ENCODE assay signal across 32 cellular contexts in the genomic region with DNA sequence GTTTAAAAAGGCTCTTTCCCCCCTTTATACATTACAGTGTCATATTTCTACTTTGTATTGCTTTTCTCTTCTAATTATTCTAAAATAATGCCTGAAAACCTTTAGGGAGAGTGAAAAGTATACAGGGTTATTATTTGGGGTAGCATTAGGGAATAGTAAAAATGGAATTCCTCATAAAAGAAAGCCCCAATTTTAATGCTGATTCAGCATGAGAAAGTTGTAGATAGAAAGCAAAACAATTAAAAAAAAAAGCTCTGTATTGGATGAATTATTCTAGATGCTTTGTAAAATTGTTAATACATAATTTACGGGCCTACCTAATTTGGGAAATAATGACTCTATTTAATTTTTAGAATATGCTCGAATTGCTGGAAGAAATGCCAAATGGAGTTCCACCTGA.
"Had no signal": no experiment of that assay in that cellular context is flagged by ENCODE, and none has a peak within 500 bp of the region (broad histone marks: within the 10 kb centered on the region; RNA-seq: fewer than 3 reads in every experiment).

No MANE protein-coding gene starts in this region.

- H3K4me3 ChIP-seq: adrenal gland, body of pancreas, breast epithelium had no signal

- DNase-seq: activated B cell treated with CpG ODN at 0.5 μM for 24 hours; activated CD4-positive, alpha-beta memory T cell treated with anti-CD3 and anti-CD28 coated beads for 36 hours; activated CD4-positive, alpha-beta T cell treated with anti-CD3 and anti-CD28 coated beads for 4 hours; activated CD4-positive, alpha-beta T cell treated with anti-CD3 and anti-CD28 coated beads, Interleukin-2, amount 10 ng/mL, durations not matched to agents 24 days and 14 days; activated CD4-positive, alpha-beta T cell treated with anti-CD3 and anti-CD28 coated beads, Interleukin-2, amount 50 U/mL, for 1 hour; activated CD4-positive, alpha-beta T cell treated with anti-CD3 and anti-CD28 coated beads, Interleukin-2, amount 50 U/mL, for 4 hours; activated CD4-positive, CD25-positive, alpha-beta regulatory T cell treated with anti-CD3 and anti-CD28 coated beads, Interleukin-2, amount 50 U/mL, for 72 hours; activated CD8-positive, alpha-beta memory T cell treated with anti-CD3 and anti-CD28 coated beads, Interleukin-2, amount 50 U/mL, for 4 hours; activated CD8-positive, alpha-beta T cell treated with anti-CD3 and anti-CD28 coated beads for 36 hours; activated effector memory CD4-positive, alpha-beta T cell treated with anti-CD3 and anti-CD28 coated beads, Interleukin-2, amount 50 U/mL, for 16 hours; activated gamma-delta T cell treated with Interleukin-2 at 50 U/mL for 16 hours; activated naive CD4-positive, alpha-beta T cell; activated naive CD4-positive, alpha-beta T cell treated with anti-CD3 and anti-CD28 coated beads for 36 hours; activated naive CD4-positive, alpha-beta T cell treated with anti-CD3 and anti-CD28 coated beads, Interleukin-2, amount 50 U/mL, for 16 hours; activated naive CD8-positive, alpha-beta T cell treated with anti-CD3 and anti-CD28 coated beads for 36 hours; activated T-cell treated with anti-CD3 and anti-CD28 coated beads for 4 hours; activated T-cell treated with anti-CD3 and anti-CD28 coated beads, Interleukin-2, amount 50 U/mL, for 1 hour; activated T-cell treated with anti-CD3 and anti-CD28 coated beads, Interleukin-2, amount 50 U/mL, for 4 hours; activated T-cell treated with anti-CD3 and anti-CD28 coated beads, Interleukin-2, amount 50 U/mL, for 72 hours; adrenal gland; amniotic stem cell; aorta; body of pancreas; brain microvascular endothelial cell; central memory CD4-positive, alpha-beta T cell; T-helper 2 cell; T-helper 9 cell had no signal

- H3K36me3 ChIP-seq: adrenal gland, brain microvascular endothelial cell, breast epithelium had no signal

- H3K27ac ChIP-seq: adrenal gland, body of pancreas, brain microvascular endothelial cell, breast epithelium, VCaP had no signal

- FAIRE-seq: TTC549 had no signal

- H3K4me1 ChIP-seq: adrenal gland, body of pancreas, breast epithelium had no signal

- ATAC-seq: activated CD8-positive, alpha-beta T cell treated with anti-CD3 and anti-CD28 coated beads for 36 hours; activated naive CD4-positive, alpha-beta T cell treated with anti-CD3 and anti-CD28 coated beads, Interleukin-2, amount 50 U/mL, for 72 hours; activated T-cell treated with anti-CD3 and anti-CD28 coated beads, Interleukin-2, amount 50 U/mL, for 4 hours; activated T-cell treated with anti-CD3 and anti-CD28 coated beads, Interleukin-2, amount 50 U/mL, for 72 hours; activated T-helper 17 cell treated with anti-CD3 and anti-CD28 coated beads, Interleukin-2, amount 50 U/mL, for 72 hours; body of pancreas had no signal

- H3K9me3 ChIP-seq: adrenal gland, body of pancreas, breast epithelium had no signal

- H3K27me3 ChIP-seq: adrenal gland, body of pancreas, brain microvascular endothelial cell, breast epithelium had no signal
